In the genomic region with DNA sequence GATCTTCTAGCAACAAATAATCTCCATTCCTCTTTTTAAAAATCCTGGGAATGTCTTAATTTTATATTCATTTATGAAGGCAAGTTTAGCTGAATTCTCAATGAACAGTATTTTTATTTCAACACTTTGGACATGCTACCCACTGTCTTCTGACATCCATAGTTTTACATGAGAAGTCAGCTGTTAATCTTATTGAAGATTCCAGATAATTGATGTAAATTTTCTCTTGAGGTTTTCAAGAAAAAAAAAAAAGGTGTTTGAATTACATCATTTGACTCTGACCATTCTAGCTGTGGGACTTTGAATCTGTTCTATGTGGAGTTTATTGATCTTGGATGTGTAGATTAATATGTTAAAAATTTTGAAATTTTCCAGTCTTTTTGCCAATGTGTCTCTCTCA, we compare ENCODE assay signal across 13 cellular contexts.
DNase-seq lines count a peak whose midpoint lies in the region; ATAC-seq, FAIRE-seq and TF ChIP-seq lines count a peak whose summit lies in the region.
"Had no signal": no experiment of that assay in that cellular context is flagged by ENCODE, and none has a peak within 500 bp of the region (broad histone marks: within the 10 kb centered on the region; RNA-seq: fewer than 3 reads in every experiment).

No MANE protein-coding gene starts in this region.

- H3K4me1 ChIP-seq in HEK293 (ENCODE audit: control insufficient read depth, insufficient read depth, low read length): no peaks in the 10 kb centered on the region

- ATAC-seq in HG03045 (IDR thresholded peaks at IDR 0.05; ENCODE audit: unreplicated experiment): no peak
- ATAC-seq: activated naive CD4-positive, alpha-beta T cell treated with anti-CD3 and anti-CD28 coated beads, Interleukin-2, amount 50 U/mL, for 72 hours; left lobe of liver had no signal

- H3K27ac ChIP-seq in HEK293 (ENCODE audit: extremely low read depth, low read depth, low read length): no peak overlapping the region
- H3K27ac ChIP-seq: skin epidermis had no signal

- no peak for TF ChIP-seq CTCF in HEK293 (tag by site-specific recombination; IDR thresholded peaks at IDR 0.05)
- TF ChIP-seq CTCF in fibroblast of mammary gland (conservative IDR thresholded peaks at IDR 0.05; ENCODE audit: control insufficient read depth, insufficient read depth, low read depth, low read length): no peak

- no peaks in the 10 kb centered on the region for H3K36me3 ChIP-seq in HEK293 (ENCODE audit: control insufficient read depth in 2 of 2, insufficient read depth in 1 of 2, low read length in 2 of 2)

- no peak for FAIRE-seq in RCC 7860 (lab: Jason Lieb, UNC)

- CTCF ChIA-PET in HEK293 (lab: Yijun Ruan, JAX): no interaction called here

- H3K9me3 ChIP-seq in HEK293 (ENCODE audit: control insufficient read depth, insufficient read depth, low read depth, low read length): no peaks in the 10 kb centered on the region

- H3K4me3 ChIP-seq in HEK293 (ENCODE audit: low read depth, low read length) (no peak overlapping the region), fibroblast of mammary gland (ENCODE audit: control insufficient read depth, low read depth, low read length) (no peak overlapping the region)
- H3K4me3 ChIP-seq: skin epidermis had no signal

- POLR2A ChIA-PET in HEK293 (lab: Yijun Ruan, JAX): no interaction called here

- DNase-seq in COR-L47 (lab: John Stamatoyannopoulos, UW) (peak; percentile 36), RCC 7860 (ENCODE audit: low spot score) (peak; percentile 6), fibroblast of mammary gland (ENCODE audit: low read depth) (peak; percentile 6), activated gamma-delta T cell (lab: John Stamatoyannopoulos, UW) (no peak), NK-92 (lab: John Stamatoyannopoulos, UW; ENCODE audit: unreplicated experiment) (no peak), SHP77 (lab: John Stamatoyannopoulos, UW) (no peak)
- DNase-seq: CD4-positive, alpha-beta T cell; nephron progenitor cell had no signal

TF ChIP-seq in HEK293, 187 proteins besides CTCF, POLR2A, EP300 and RAD21:
- TF ChIP-seq SETDB1 (IDR thresholded peaks at IDR 0.05; ENCODE audit: insufficient read length, low read length): peak; percentile 94
- no peak for TF ChIP-seq ZNF148 (tag by site-specific recombination; IDR thresholded peaks at IDR 0.05; ENCODE audit: borderline replicate concordance)
- TF ChIP-seq TRIM28 (IDR thresholded peaks at IDR 0.05; ENCODE audit: borderline replicate concordance, low read length): peak; percentile 92
- TF ChIP-seq ZNF549 (tag by site-specific recombination; IDR thresholded peaks at IDR 0.05): 0 out of 2 replicates have a peak, but pooled peaks have one; percentile 21

Comparison
In these comparisons a context has a peak if more than half of its experiments do, and no peak if none do; other contexts are left out.
1. DNase-seq: peak in COR-L47 (single experiment), RCC 7860 (single experiment) and fibroblast of mammary gland (single experiment); none in activated gamma-delta T cell (single experiment), NK-92 (single experiment) and SHP77 (0 of 2).